Comparison of ENCODE assay signal across 20 cellular contexts in genomic region chr2:221551864-221552263, GRCh38. TPM values are rescaled to one million over a fixed set of nuclear protein-coding genes. Genes with fewer than 3 reads are reported as not detected.
A peak's percentile ranks its signal among the peaks of the same experiment; 100 is the strongest.
DNase-seq lines count a peak whose midpoint lies in the region; ATAC-seq lines count a peak whose summit lies in the region.
"Had no signal": no experiment of that assay in that cellular context is flagged by ENCODE, and none has a peak within 500 bp of the region (broad histone marks: within the 10 kb centered on the region; RNA-seq: fewer than 3 reads in every experiment).

No MANE protein-coding gene starts in this region.

- no peak overlapping the region for H2AFZ ChIP-seq in mesenchymal stem cell (ENCODE audit: low read depth, low read length)

- H3K4me3 Mint-ChIP-seq in natural killer cell treated with Interleukin-12 subunit alpha and Interleukin-12 subunit beta and Interleukin-15 and Interleukin-18, amount 100 ng/mL, for 72 hours, result no peak overlapping the region
- H3K4me3 Mint-ChIP-seq: activated naive CD8-positive, alpha-beta T cell treated with anti-CD3 and anti-CD28 coated beads, Interleukin-2, amount 50 U/mL, for 24 hours; CD4-positive, alpha-beta T cell; HFFc6 had no signal

- no peak overlapping the region for H2BK5ac ChIP-seq in mesenchymal stem cell (ENCODE audit: low read depth, low read length, poor library complexity, severe bottlenecking)

- no peak overlapping the region for H4K8ac ChIP-seq in mesenchymal stem cell (ENCODE audit: low read length)

- no peak overlapping the region for H3K23ac ChIP-seq in mesenchymal stem cell (ENCODE audit: low read length in 2 of 2)

- H3K36me3 Mint-ChIP-seq in natural killer cell treated with Interleukin-12 subunit alpha and Interleukin-12 subunit beta and Interleukin-15 and Interleukin-18, amount 100 ng/mL, for 72 hours, result no peaks in the 10 kb centered on the region

- H3K9me3 ChIP-seq in mesenchymal stem cell (ENCODE audit: control insufficient read depth, low read length), result no peaks in the 10 kb centered on the region
- H3K9me3 ChIP-seq: heart right ventricle, thyroid gland had no signal

- no peak overlapping the region for H3K9ac ChIP-seq in mesenchymal stem cell (ENCODE audit: low read length)

- peaks cover 4 to 5% of the 10 kb centered on the region in 2 experiments for H3K36me3 ChIP-seq in mesenchymal stem cell (ENCODE audit: control insufficient read depth in 1 of 2, insufficient read depth in 2 of 2, low read depth in 1 of 2, low read length in 2 of 2)
- H3K36me3 ChIP-seq: heart right ventricle, thyroid gland had no signal

- WGBS in mesenchymal stem cell, result 82% methylated on average over 1 of the region's 1 CpG

- no peak overlapping the region for H3K14ac ChIP-seq in mesenchymal stem cell (ENCODE audit: low read length in 2 of 2)

- peak overlapping the region in 1 of 2 donors; percentile 4 for H3K27ac Mint-ChIP-seq in natural killer cell treated with Interleukin-12 subunit alpha and Interleukin-12 subunit beta and Interleukin-15 and Interleukin-18, amount 100 ng/mL, for 72 hours
- H3K27ac Mint-ChIP-seq: activated naive CD8-positive, alpha-beta T cell treated with anti-CD3 and anti-CD28 coated beads, Interleukin-2, amount 50 U/mL, for 24 hours; CD4-positive, alpha-beta T cell; HFFc6 had no signal

- H3K4me1 Mint-ChIP-seq in natural killer cell treated with Interleukin-12 subunit alpha and Interleukin-12 subunit beta and Interleukin-15 and Interleukin-18, amount 100 ng/mL, for 72 hours (ENCODE audit: low read depth in 2 of 2), result peaks cover 16 to 25% of the 10 kb centered on the region in 2 donors

- no peak overlapping the region for H3K27ac ChIP-seq in mesenchymal stem cell (ENCODE audit: low read length, poor library complexity, severe bottlenecking)
- H3K27ac ChIP-seq: coronary artery had no signal

- no peak overlapping the region for H2AK5ac ChIP-seq in mesenchymal stem cell (ENCODE audit: low read length, severe bottlenecking)

- H3K27me3 Mint-ChIP-seq in natural killer cell treated with Interleukin-12 subunit alpha and Interleukin-12 subunit beta and Interleukin-15 and Interleukin-18, amount 100 ng/mL, for 72 hours, result no peaks in the 10 kb centered on the region
- H3K27me3 Mint-ChIP-seq: activated naive CD8-positive, alpha-beta T cell treated with anti-CD3 and anti-CD28 coated beads, Interleukin-2, amount 50 U/mL, for 24 hours; CD4-positive, alpha-beta T cell had no signal

- H3K27me3 ChIP-seq in mesenchymal stem cell (ENCODE audit: control insufficient read depth in 1 of 2, insufficient read depth in 1 of 2, low read length in 2 of 2), result no peaks in the 10 kb centered on the region
- H3K27me3 ChIP-seq: heart right ventricle, thyroid gland had no signal

- H3K4me1 ChIP-seq in mesenchymal stem cell (ENCODE audit: control insufficient read depth, insufficient read depth, low read depth, low read length), result peaks cover 9% of the 10 kb centered on the region

- H2BK120ac ChIP-seq in mesenchymal stem cell (ENCODE audit: low read depth, low read length), result no peak overlapping the region

- peak; percentile 45 for ATAC-seq in GM18861 (IDR thresholded peaks at IDR 0.05; ENCODE audit: unreplicated experiment)
- ATAC-seq in GM21447 (IDR thresholded peaks at IDR 0.05; ENCODE audit: unreplicated experiment), result peak; percentile 34
- ATAC-seq in HG03432 (IDR thresholded peaks at IDR 0.05; ENCODE audit: unreplicated experiment), result peak; percentile 28
- no peak for ATAC-seq in HG02642 (IDR thresholded peaks at IDR 0.05; ENCODE audit: poor library complexity, unreplicated experiment)
- ATAC-seq in natural killer cell treated with Interleukin-12 subunit alpha and Interleukin-12 subunit beta and Interleukin-15 and Interleukin-18, amount 100 ng/mL, for 72 hours, result no peak
- ATAC-seq: activated CD4-positive, CD25-positive, alpha-beta regulatory T cell treated with anti-CD3 and anti-CD28 coated beads, Interleukin-2, amount 50 U/mL, for 24 hours; activated naive CD8-positive, alpha-beta T cell treated with anti-CD3 and anti-CD28 coated beads, Interleukin-2, amount 50 U/mL, for 24 hours; K562 had no signal

- no peak overlapping the region for H3K4me3 ChIP-seq in mesenchymal stem cell (ENCODE audit: insufficient read depth in 1 of 2, low read depth in 1 of 2, low read length in 2 of 2)
- H3K4me3 ChIP-seq: coronary artery, heart right ventricle, K562, thyroid gland had no signal

- no peak overlapping the region for H4K91ac ChIP-seq in mesenchymal stem cell (ENCODE audit: low read length)

- peak overlapping the region; percentile 19 for H3K4me2 ChIP-seq in mesenchymal stem cell (ENCODE audit: low read length, poor library complexity, severe bottlenecking)

- H3K9me3 Mint-ChIP-seq in natural killer cell treated with Interleukin-12 subunit alpha and Interleukin-12 subunit beta and Interleukin-15 and Interleukin-18, amount 100 ng/mL, for 72 hours, result no peaks in the 10 kb centered on the region
- H3K9me3 Mint-ChIP-seq: activated naive CD8-positive, alpha-beta T cell treated with anti-CD3 and anti-CD28 coated beads, Interleukin-2, amount 50 U/mL, for 24 hours; CD4-positive, alpha-beta T cell; HFFc6 had no signal

- no peak for DNase-seq in mesenchymal stem cell
- DNase-seq in NCI-H2107 treated with DMSO at 0.1 percent for 48 hours (lab: John Stamatoyannopoulos, UW; ENCODE audit: unreplicated experiment), result no peak
- DNase-seq in natural killer cell treated with Interleukin-12 subunit alpha and Interleukin-12 subunit beta and Interleukin-15 and Interleukin-18, amount 100 ng/mL, for 72 hours (ENCODE audit: low spot score), result no peak
- no peak for DNase-seq in AG08396 (ENCODE audit: low spot score)
- DNase-seq: activated naive CD8-positive, alpha-beta T cell treated with anti-CD3 and anti-CD28 coated beads, Interleukin-2, amount 50 U/mL, for 24 hours; CD4-positive, alpha-beta T cell; DMS53; heart right ventricle; HFFc6; NCI-H2029; RPMI8226; stimulated activated naive CD4-positive, alpha-beta T cell had no signal

- H3K79me1 ChIP-seq in mesenchymal stem cell (replicated peaks; ENCODE audit: low read length, poor library complexity, severe bottlenecking), result peaks cover 20% of the 10 kb centered on the region

- H3K18ac ChIP-seq in mesenchymal stem cell (ENCODE audit: low read depth in 1 of 2, low read length in 2 of 2), result no peak overlapping the region

- no peak overlapping the region for H2BK12ac ChIP-seq in mesenchymal stem cell (ENCODE audit: low read length in 2 of 2)

- no peak overlapping the region for H2BK15ac ChIP-seq in mesenchymal stem cell (ENCODE audit: low read depth, poor library complexity, severe bottlenecking)

- H3K4ac ChIP-seq in mesenchymal stem cell (ENCODE audit: low read depth in 1 of 2, low read length in 2 of 2), result no peak overlapping the region

RNA-seq across cellular contexts. Expression of gene EPHA4, which starts 20.2 kb away (rescaled TPM):
- polyA plus RNA-seq in mesenchymal stem cell (2013, experiment 1 of 2), result 4.7 TPM
- polyA plus RNA-seq in mesenchymal stem cell (2013, experiment 2 of 2), result 3.4 TPM
- 10 to 100 TPM in 1 of 2 donors, 1 to 10 TPM in 1; 9.7 to 20.7 TPM for total RNA-seq in natural killer cell treated with Interleukin-12 subunit alpha and Interleukin-12 subunit beta and Interleukin-15 and Interleukin-18, amount 100 ng/mL, for 72 hours

Comparison
In these comparisons a context has a peak if more than half of its experiments do, and no peak if none do; other contexts are left out.
1. ATAC-seq: peak in GM18861 (single experiment), GM21447 (single experiment) and HG03432 (single experiment); none in HG02642 (single experiment) and natural killer cell treated with Interleukin-12 subunit alpha and Interleukin-12 subunit beta and Interleukin-15 and Interleukin-18, amount 100 ng/mL, for 72 hours (0 of 2).